In genomic region chr17:77572065-77572601, GRCh38 we compare ENCODE assay signal across 1 cellular context.
TF ChIP-seq lines count a peak whose summit lies in the region.

No MANE protein-coding gene starts in this region.

TF ChIP-seq in H1, 55 proteins besides CTCF, POLR2A, EP300 and RAD21 (continued from another document):
- TF ChIP-seq CHD7 (IDR thresholded peaks at IDR 0.05; ENCODE audit: insufficient replicate concordance, low read length), result no peak
- no peak for TF ChIP-seq CBX8 (IDR thresholded peaks at IDR 0.05; ENCODE audit: borderline replicate concordance, low read depth, low read length)
- TF ChIP-seq BACH1 (IDR thresholded peaks at IDR 0.05; ENCODE audit: low read length), result no peak
- TF ChIP-seq GTF2F1 (IDR thresholded peaks at IDR 0.05; ENCODE audit: borderline replicate concordance, low read depth, low read length), result no peak
- TF ChIP-seq RNF2 (IDR thresholded peaks at IDR 0.05; ENCODE audit: borderline replicate concordance, low read depth, low read length, missing control alignments, poor library complexity, severe bottlenecking), result no peak
- TF ChIP-seq ASH2L (IDR thresholded peaks at IDR 0.05; ENCODE audit: low read length), result no peak
- TF ChIP-seq TEAD4 (IDR thresholded peaks at IDR 0.05; ENCODE audit: low read depth, low read length), result no peak
